Comparison of ENCODE assay signal across 14 cellular contexts in the genomic region with DNA sequence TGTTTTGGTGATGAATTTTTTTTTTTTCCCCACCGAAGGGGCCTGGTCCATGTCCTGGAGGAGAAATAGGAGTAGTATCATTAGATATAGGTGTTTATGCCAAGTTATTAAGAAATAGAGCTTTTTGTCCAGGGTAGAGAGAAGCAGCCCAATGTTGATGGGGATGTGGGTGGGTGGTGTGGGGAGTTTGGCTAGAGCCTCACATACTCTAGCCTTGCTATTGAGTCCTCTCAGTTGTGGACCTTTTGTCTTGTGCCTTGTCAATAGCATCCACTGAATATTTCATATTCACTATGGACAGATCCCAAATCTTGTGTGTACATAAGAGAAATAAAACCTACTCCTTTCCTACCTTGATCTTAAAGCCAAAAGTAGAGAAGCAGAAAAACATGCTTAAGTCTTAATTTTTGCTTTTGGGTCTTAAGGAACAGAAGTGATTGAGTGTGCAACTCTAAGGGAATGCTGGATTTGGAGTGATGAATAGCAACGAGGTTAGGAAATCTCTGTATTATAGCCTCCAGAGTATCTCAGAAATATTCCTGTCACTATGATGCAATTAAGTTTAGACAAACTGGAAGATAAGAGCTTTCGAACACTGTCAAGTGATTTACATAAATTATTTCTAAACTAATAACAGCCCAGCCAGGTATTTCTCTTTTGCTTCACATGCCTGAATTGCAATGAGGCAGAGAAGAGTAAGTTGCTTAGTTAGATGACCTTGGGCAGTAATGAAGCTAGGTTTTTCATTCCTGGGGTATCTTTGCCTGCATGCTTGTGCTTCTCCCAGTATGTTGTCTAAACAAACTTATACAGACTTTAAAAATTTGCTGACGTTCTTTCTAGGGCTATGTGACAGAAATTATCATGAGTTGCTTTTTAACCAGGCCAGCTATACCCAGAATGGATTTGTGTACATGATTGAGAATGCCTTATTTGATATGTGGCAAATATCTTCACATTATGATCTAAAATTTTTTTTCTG.
A peak's percentile ranks its signal among the peaks of the same experiment; 100 is the strongest.
DNase-seq lines count a peak whose midpoint lies in the region; ATAC-seq and TF ChIP-seq lines count a peak whose summit lies in the region.
"Had no signal": no experiment of that assay in that cellular context is flagged by ENCODE, and none has a peak within 500 bp of the region (broad histone marks: within the 10 kb centered on the region; RNA-seq: fewer than 3 reads in every experiment).

No MANE protein-coding gene starts in this region.

- H3K9me3 ChIP-seq in right lobe of liver (no peaks in the 10 kb centered on the region), WERI-Rb-1 (ENCODE audit: severe bottlenecking) (no peaks in the 10 kb centered on the region), ascending aorta (no peaks in the 10 kb centered on the region)

- no peak overlapping the region for H2AFZ ChIP-seq in ACC112 (ENCODE audit: low read length, unreplicated experiment)

- in situ Hi-C loops in GM13976 (cut with MboI; ENCODE audit: low sequenced_read_pairs, unreplicated experiment), result no loop called here

- TF ChIP-seq CTCF in epithelial cell of esophagus (IDR thresholded peaks at IDR 0.05; ENCODE audit: insufficient read depth, low read depth, low read length, missing control alignments) (no peak), right lobe of liver (IDR thresholded peaks at IDR 0.05) (no peak), GM13976 (IDR thresholded peaks at IDR 0.05; ENCODE audit: borderline replicate concordance, control extremely low read depth, extremely low read depth, insufficient read depth, missing control alignments) (no peak), WERI-Rb-1 (IDR thresholded peaks at IDR 0.05; ENCODE audit: low read depth, low read length) (no peak), ascending aorta (IDR thresholded peaks at IDR 0.05) (no peak)

- intact Hi-C loops in right lobe of liver (cut with DNase I), result no loop called here
- intact Hi-C loops in ascending aorta (cut with DNase I), result no loop called here

- 23% methylated on average over 4 of the region's 4 CpGs for WGBS in right lobe of liver (ENCODE audit: insufficient coverage, low coverage, low lambda C conversion rate, missing lambda C conversion rate)

- peaks cover 68% of the 10 kb centered on the region for H3K79me2 ChIP-seq in ACC112 (ENCODE audit: control insufficient read depth, insufficient read depth, low read length, unreplicated experiment)

- H3K4me3 ChIP-seq in ACC112 (ENCODE audit: low read depth, low read length) (no peak overlapping the region; the same call in 1 of the 2 replicates), epithelial cell of esophagus (ENCODE audit: low read length) (no peak overlapping the region), right lobe of liver (no peak overlapping the region), WERI-Rb-1 (ENCODE audit: low read depth, low read length) (no peak overlapping the region), ascending aorta (no peak overlapping the region)

- ATAC-seq in right lobe of liver, result peak in 3 of 4 donors; percentile 30 to 62 (median 52)
- ATAC-seq: stimulated activated naive B cell treated with anti-CD40 and anti-IgM and Interleukin-4, amounts not matched to agents 10 μg/mL and 1 μg/mL and 100 μg/mL, for 72 hours had no signal

- no peak for TF ChIP-seq POLR2A in right lobe of liver (IDR thresholded peaks at IDR 0.05)

- H3K27ac ChIP-seq in ACC112 (ENCODE audit: low read depth, low read length), result peak overlapping the region; percentile 70
- H3K27ac ChIP-seq in right lobe of liver, result no peak overlapping the region
- H3K27ac ChIP-seq in WERI-Rb-1, result no peak overlapping the region
- H3K27ac ChIP-seq in ascending aorta, result no peak overlapping the region

- H3K27me3 ChIP-seq in ACC112 (ENCODE audit: insufficient read depth, low read length) (no peaks in the 10 kb centered on the region), right lobe of liver (no peaks in the 10 kb centered on the region), WERI-Rb-1 (ENCODE audit: insufficient read depth, low read depth, severe bottlenecking) (no peaks in the 10 kb centered on the region), ascending aorta (no peaks in the 10 kb centered on the region)

- DNase-seq in NCI-H226 (peak; percentile 48), epithelial cell of esophagus (ENCODE audit: low read depth) (peak; percentile 54), right lobe of liver (no peak), GM13976 (ENCODE audit: low spot score) (no peak), WERI-Rb-1 (no peak), NCI-H2107 treated with DMSO at 0.1 percent for 48 hours (lab: John Stamatoyannopoulos, UW; ENCODE audit: unreplicated experiment) (no peak), ascending aorta (ENCODE audit: low spot score in 2 of 2) (no peak)
- DNase-seq: activated CD4-positive, alpha-beta T cell treated with anti-CD3 and anti-CD28 coated beads for 1 hour; NCI-H345; retina; stimulated activated CD4-positive, alpha-beta T cell treated with anti-CD3 and anti-CD28 coated beads, Interleukin-4, amount 100 ng/mL, for 1 hour; stimulated activated naive B cell treated with anti-CD40 and anti-IgM and Interleukin-4, amounts not matched to agents 10 μg/mL and 1 μg/mL and 100 μg/mL, for 72 hours; T-helper 1 cell had no signal

- H3K36me3 ChIP-seq in ACC112 (ENCODE audit: insufficient read depth, low read length), result peaks cover 9% of the 10 kb centered on the region
- H3K36me3 ChIP-seq in right lobe of liver, result no peaks in the 10 kb centered on the region
- H3K36me3 ChIP-seq in WERI-Rb-1, result no peaks in the 10 kb centered on the region
- H3K36me3 ChIP-seq in ascending aorta, result no peaks in the 10 kb centered on the region

- H3K4me1 ChIP-seq in ACC112 (ENCODE audit: control insufficient read depth, insufficient read depth, low read length, unreplicated experiment), result peaks cover 70% of the 10 kb centered on the region
- H3K4me1 ChIP-seq in right lobe of liver, result peaks cover 0 to 27% (median 5%) of the 10 kb centered on the region in 4 donors
- peaks cover 0 to 7% of the 10 kb centered on the region in 2 donors for H3K4me1 ChIP-seq in ascending aorta

Comparison
In these comparisons a context has a peak if more than half of its experiments do, and no peak if none do; other contexts are left out.
1. DNase-seq: peak in NCI-H226 (single experiment) and epithelial cell of esophagus (single experiment); none in right lobe of liver (0 of 3), GM13976 (single experiment), WERI-Rb-1 (single experiment), NCI-H2107 treated with DMSO at 0.1 percent for 48 hours (single experiment) and ascending aorta (0 of 2).